In the genomic region with DNA sequence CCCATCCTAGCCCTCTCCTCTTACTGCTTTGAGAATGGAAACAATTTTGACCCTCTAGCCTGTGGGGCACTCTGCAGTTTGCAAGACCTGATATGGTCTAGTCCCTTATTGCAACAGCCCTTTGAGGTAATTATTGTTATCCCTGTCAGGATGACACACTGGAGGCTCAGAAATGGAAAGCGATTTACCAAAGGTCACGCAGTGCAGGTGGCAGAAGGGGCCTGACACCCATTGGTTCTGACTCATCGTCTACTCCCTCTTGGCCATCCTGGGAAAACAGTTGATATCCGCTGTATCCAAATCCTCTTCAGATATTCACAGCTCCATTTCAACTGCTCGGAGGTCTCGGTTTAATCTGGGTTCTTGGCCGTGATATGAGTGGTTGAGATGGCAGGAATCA, we compare ENCODE assay signal across 19 cellular contexts. TPM values are rescaled to one million over a fixed set of nuclear protein-coding genes. Genes with fewer than 3 reads are reported as not detected.
"Had no signal": no experiment of that assay in that cellular context is flagged by ENCODE, and none has a peak within 500 bp of the region (broad histone marks: within the 10 kb centered on the region; RNA-seq: fewer than 3 reads in every experiment).

No MANE protein-coding gene starts in this region.

- H3K27ac ChIP-seq: epithelial cell of prostate, transverse colon, WERI-Rb-1 had no signal

- H3K27me3 ChIP-seq: transverse colon had no signal

- DNase-seq: activated CD4-positive, alpha-beta T cell treated with anti-CD3 and anti-CD28 coated beads for 1 hour; activated T-cell treated with anti-CD3 and anti-CD28 coated beads for 4 hours; amniotic stem cell; effector memory CD8-positive, alpha-beta T cell; foreskin fibroblast; hippocampal formation; stimulated activated CD4-positive, alpha-beta T cell treated with anti-CD3 and anti-CD28 coated beads, Interleukin-12 subunit alpha, Interleukin-12 subunit beta, amount 100 ng/mL, for 4 hours; stimulated activated CD4-positive, alpha-beta T cell treated with anti-CD3 and anti-CD28 coated beads, Interleukin-1b, Interleukin-23, amount 100 ng/mL, for 48 hours; stimulated activated naive CD8-positive, alpha-beta T cell treated with anti-CD3 and anti-CD28 coated beads, Interleukin-15, Interleukin-2, amounts not matched to agents 100 U/mL and 50 U/mL, for 24 hours; substantia nigra; transverse colon; WERI-Rb-1 had no signal

- FAIRE-seq: keratinocyte had no signal

- H3K9me3 Mint-ChIP-seq: activated T-helper 1 cell treated with anti-CD3 and anti-CD28 coated beads, Interleukin-12 subunit alpha, Interleukin-12 subunit beta, Interleukin-2, Interleukin-4 antibody, amounts not matched to agents 30 ng/mL and 10 ng/mL and 1 ng/mL, durations not matched to agents 14 hours and 24 hours and 36 hours; dendritic cell treated with granulocyte-macrophage colony-stimulating factor and Interleukin-4, amounts not matched to agents 40 ng/mL and 50 ng/mL, for 4 days; effector memory CD8-positive, alpha-beta T cell; natural killer cell treated with Interleukin-12 subunit alpha and Interleukin-12 subunit beta and Interleukin-15 and Interleukin-18, amount 100 ng/mL, for 72 hours had no signal

- H3K36me3 ChIP-seq: transverse colon, WERI-Rb-1 had no signal

- H3K4me3 ChIP-seq: transverse colon had no signal

- H3K4me3 Mint-ChIP-seq: activated naive CD8-positive, alpha-beta T cell; activated T-helper 1 cell treated with anti-CD3 and anti-CD28 coated beads, Interleukin-12 subunit alpha, Interleukin-12 subunit beta, Interleukin-2, Interleukin-4 antibody, amounts not matched to agents 30 ng/mL and 10 ng/mL and 1 ng/mL, durations not matched to agents 14 hours and 24 hours and 36 hours; dendritic cell treated with granulocyte-macrophage colony-stimulating factor and Interleukin-4, amounts not matched to agents 40 ng/mL and 50 ng/mL, for 4 days; effector memory CD8-positive, alpha-beta T cell; natural killer cell treated with Interleukin-12 subunit alpha and Interleukin-12 subunit beta and Interleukin-15 and Interleukin-18, amount 100 ng/mL, for 72 hours had no signal

- H3K27me3 Mint-ChIP-seq: activated naive CD8-positive, alpha-beta T cell; dendritic cell treated with granulocyte-macrophage colony-stimulating factor and Interleukin-4, amounts not matched to agents 40 ng/mL and 50 ng/mL, for 4 days; effector memory CD8-positive, alpha-beta T cell; natural killer cell treated with Interleukin-12 subunit alpha and Interleukin-12 subunit beta and Interleukin-15 and Interleukin-18, amount 100 ng/mL, for 72 hours had no signal

- ATAC-seq: effector memory CD8-positive, alpha-beta T cell; natural killer cell treated with Interleukin-12 subunit alpha and Interleukin-12 subunit beta and Interleukin-15 and Interleukin-18, amount 100 ng/mL, for 72 hours; stimulated activated naive CD8-positive, alpha-beta T cell treated with anti-CD3 and anti-CD28 coated beads, Interleukin-15, Interleukin-2, amounts not matched to agents 100 U/mL and 50 U/mL, for 24 hours had no signal

- H3K27ac Mint-ChIP-seq: activated naive CD8-positive, alpha-beta T cell; activated T-helper 1 cell treated with anti-CD3 and anti-CD28 coated beads, Interleukin-12 subunit alpha, Interleukin-12 subunit beta, Interleukin-2, Interleukin-4 antibody, amounts not matched to agents 30 ng/mL and 10 ng/mL and 1 ng/mL, durations not matched to agents 14 hours and 24 hours and 36 hours; dendritic cell treated with granulocyte-macrophage colony-stimulating factor and Interleukin-4, amounts not matched to agents 40 ng/mL and 50 ng/mL, for 4 days; effector memory CD8-positive, alpha-beta T cell; natural killer cell treated with Interleukin-12 subunit alpha and Interleukin-12 subunit beta and Interleukin-15 and Interleukin-18, amount 100 ng/mL, for 72 hours had no signal

- H3K9me3 ChIP-seq: transverse colon had no signal

- H3K36me3 Mint-ChIP-seq: activated naive CD8-positive, alpha-beta T cell; natural killer cell treated with Interleukin-12 subunit alpha and Interleukin-12 subunit beta and Interleukin-15 and Interleukin-18, amount 100 ng/mL, for 72 hours had no signal

RNA-seq across cellular contexts. Expression of a gene that starts 44.7 kb away (rescaled TPM):
- total RNA-seq: T-helper 2 cell treated with Interferon-gamma antibody and Interleukin-4, amounts not matched to agents 100 ng/mL and 5 ng/mL, for 36 hours had no signal
